ENCODE assay signal across 10 cellular contexts in genomic region chr13:51419015-51419636, GRCh38. TPM values are rescaled to one million over a fixed set of nuclear protein-coding genes. Genes with fewer than 3 reads are reported as not detected.
A peak's percentile ranks its signal among the peaks of the same experiment; 100 is the strongest.
DNase-seq lines count a peak whose midpoint lies in the region; ATAC-seq and TF ChIP-seq lines count a peak whose summit lies in the region.
"Had no signal": no experiment of that assay in that cellular context is flagged by ENCODE, and none has a peak within 500 bp of the region (broad histone marks: within the 10 kb centered on the region; RNA-seq: fewer than 3 reads in every experiment).

No MANE protein-coding gene starts in this region.

- CTCF ChIA-PET in Calu3 (lab: Charles Lee), result no interaction called here
- CTCF ChIA-PET in activated CD4-positive, alpha-beta T cell treated with anti-CD3 and anti-CD28 coated beads for 36 hours (lab: Charles Lee), result interaction anchor here (0.8 kb wide), 1 partner anchor 379 kb away, joined by 4 read pairs; no protein-coding TSS in a partner anchor

- H3K36me3 Mint-ChIP-seq in CD14-positive monocyte (peaks cover 45 to 65% of the 10 kb centered on the region in 2 donors), Calu3 (ENCODE audit: insufficient read depth, unreplicated experiment) (no peaks in the 10 kb centered on the region)
- H3K36me3 Mint-ChIP-seq in activated CD4-positive, alpha-beta T cell treated with anti-CD3 and anti-CD28 coated beads for 36 hours (ENCODE audit: low read depth), result peaks cover 48% of the 10 kb centered on the region

- DNase-seq in CD14-positive monocyte (ENCODE audit: low spot score) (no peak), RPMI8226 (peak; percentile 32), Calu3 (no peak), GM03348 (ENCODE audit: low spot score) (no peak)
- DNase-seq in activated CD4-positive, alpha-beta T cell treated with anti-CD3 and anti-CD28 coated beads for 48 hours, result no peak
- DNase-seq in activated CD4-positive, alpha-beta T cell treated with anti-CD3 and anti-CD28 coated beads for 36 hours, result no peak
- DNase-seq: activated CD4-positive, CD25-positive, alpha-beta regulatory T cell; adrenal gland had no signal

- intact Hi-C loops in CD14-positive monocyte (cut with micrococcal nuclease), result no loop called here
- intact Hi-C loops in Calu3 (cut with micrococcal nuclease; ENCODE audit: unreplicated experiment), result no loop called here
- intact Hi-C loops in activated CD4-positive, alpha-beta T cell treated with anti-CD3 and anti-CD28 coated beads for 36 hours (cut with DNase I, micrococcal nuclease), result no loop called here

- ATAC-seq in GM18873 (IDR thresholded peaks at IDR 0.05; ENCODE audit: low FRiP score, unreplicated experiment) (peak; percentile 64), HG02798 (IDR thresholded peaks at IDR 0.05; ENCODE audit: poor library complexity, unreplicated experiment) (peak; percentile 65)
- ATAC-seq in activated CD4-positive, alpha-beta T cell treated with anti-CD3 and anti-CD28 coated beads for 36 hours, result no peak

- BruUV-seq in Calu3 (replicated peaks; lab: Mats Ljungman, UMichigan), result no TSS peak

- H3K27me3 Mint-ChIP-seq in CD14-positive monocyte (ENCODE audit: low read depth in 3 of 3) (no peaks in the 10 kb centered on the region), Calu3 (ENCODE audit: unreplicated experiment) (no peaks in the 10 kb centered on the region)
- H3K27me3 Mint-ChIP-seq in activated CD4-positive, alpha-beta T cell treated with anti-CD3 and anti-CD28 coated beads for 36 hours, result no peaks in the 10 kb centered on the region

- H3K27ac Mint-ChIP-seq in CD14-positive monocyte, result peak overlapping the region; percentile 31 to 90 (median 66)
- H3K27ac Mint-ChIP-seq in Calu3 (ENCODE audit: unreplicated experiment), result no peak overlapping the region
- H3K27ac Mint-ChIP-seq in activated CD4-positive, alpha-beta T cell treated with anti-CD3 and anti-CD28 coated beads for 36 hours, result no peak overlapping the region

- H3K4me3 Mint-ChIP-seq in CD14-positive monocyte, result peak overlapping the region in 1 of 2 donors; percentile 13
- H3K4me3 Mint-ChIP-seq in Calu3 (ENCODE audit: low read depth, unreplicated experiment), result no peak overlapping the region
- no peak overlapping the region for H3K4me3 Mint-ChIP-seq in activated CD4-positive, alpha-beta T cell treated with anti-CD3 and anti-CD28 coated beads for 36 hours

- H3K9me3 Mint-ChIP-seq in CD14-positive monocyte, result peaks cover 7 to 13% (median 9%) of the 10 kb centered on the region in 7 donors
- H3K9me3 Mint-ChIP-seq in Calu3 (ENCODE audit: low read depth, unreplicated experiment), result no peaks in the 10 kb centered on the region
- peaks cover 10% of the 10 kb centered on the region for H3K9me3 Mint-ChIP-seq in activated CD4-positive, alpha-beta T cell treated with anti-CD3 and anti-CD28 coated beads for 36 hours (ENCODE audit: low read depth)

- no peak for TF ChIP-seq CTCF in CD14-positive monocyte (IDR thresholded peaks at IDR 0.05)
- no peak for TF ChIP-seq CTCF in Calu3 (IDR thresholded peaks at IDR 0.05; ENCODE audit: unreplicated experiment)

- H3K4me1 Mint-ChIP-seq in CD14-positive monocyte (peaks cover 23% of the 10 kb centered on the region), Calu3 (ENCODE audit: low read depth, unreplicated experiment) (peaks cover 12% of the 10 kb centered on the region)
- H3K4me1 Mint-ChIP-seq in activated CD4-positive, alpha-beta T cell treated with anti-CD3 and anti-CD28 coated beads for 36 hours, result peaks cover 73% of the 10 kb centered on the region

- POLR2A ChIA-PET in activated CD4-positive, alpha-beta T cell treated with anti-CD3 and anti-CD28 coated beads for 36 hours (lab: Charles Lee), result no interaction called here

RNA-seq across cellular contexts. Expression of gene INTS6, which starts 33.7 kb away (rescaled TPM):
- polyA plus RNA-seq in CD14-positive monocyte, result 10 to 100 TPM; 10.8 to 11.6 TPM
- total RNA-seq in Calu3 (2022), result 25.3 and 27.1 TPM in 2 replicates
- total RNA-seq in activated CD4-positive, alpha-beta T cell treated with anti-CD3 and anti-CD28 coated beads for 36 hours, result 10 to 100 TPM; 47.9 to 50.3 TPM

Comparison
In these comparisons a context has a peak if more than half of its experiments do, and no peak if none do; other contexts are left out.
1. H3K27ac Mint-ChIP-seq: peak in CD14-positive monocyte (7 of 7); none in Calu3 (single experiment) and activated CD4-positive, alpha-beta T cell treated with anti-CD3 and anti-CD28 coated beads for 36 hours (single experiment).